29 cellular contexts compared by ENCODE assay signal in genomic region chrX:17167915-17168314, GRCh38.
"Had no signal": no experiment of that assay in that cellular context is flagged by ENCODE, and none has a peak within 500 bp of the region (broad histone marks: within the 10 kb centered on the region; RNA-seq: fewer than 3 reads in every experiment).

No MANE protein-coding gene starts in this region.

- H3K36me3 Mint-ChIP-seq: stimulated activated effector memory CD8-positive, alpha-beta T cell treated with anti-CD3 and anti-CD28 coated beads, Interleukin-12 subunit alpha, Interleukin-12 subunit beta, amount 100 ng/mL, for 72 hours; stimulated activated naive B cell treated with anti-CD40 and anti-IgM and Interleukin-4, amounts not matched to agents 10 μg/mL and 1 μg/mL and 100 μg/mL, for 72 hours had no signal

- H3K27ac Mint-ChIP-seq: natural killer cell treated with Interleukin-12 subunit alpha and Interleukin-12 subunit beta and Interleukin-15 and Interleukin-18, amount 100 ng/mL, for 72 hours; nephron progenitor cell; progenitor cell of endocrine pancreas; stimulated activated effector memory CD8-positive, alpha-beta T cell treated with anti-CD3 and anti-CD28 coated beads, Interleukin-12 subunit alpha, Interleukin-12 subunit beta, amount 100 ng/mL, for 72 hours; stimulated activated naive B cell treated with anti-CD40 and anti-IgM and Interleukin-4, amounts not matched to agents 10 μg/mL and 1 μg/mL and 100 μg/mL, for 72 hours; stimulated activated naive CD8-positive, alpha-beta T cell treated with anti-CD3 and anti-CD28 coated beads, Interleukin-15, Interleukin-2, amounts not matched to agents 100 ng/mL and 50 ng/mL, for 24 hours had no signal

- FAIRE-seq: small intestine, urothelium cell line had no signal

- H3K36me3 ChIP-seq: neutrophil, ovary, right lobe of liver, sigmoid colon, stomach, thoracic aorta, thyroid gland, tibial nerve, upper lobe of left lung, vagina had no signal

- DNase-seq: nephron progenitor cell; nucleus accumbens; ovary; posterior cingulate gyrus; psoas muscle; right cardiac atrium; right lobe of liver; sigmoid colon; small intestine; stimulated activated CD4-positive, alpha-beta T cell treated with anti-CD3 and anti-CD28 coated beads, Interleukin-15, amount 100 ng/mL, for 24 hours; stimulated activated CD4-positive, alpha-beta T cell treated with anti-CD3 and anti-CD28 coated beads, Interleukin-2, amount 100 ng/mL, for 24 hours; stimulated activated CD4-positive, alpha-beta T cell treated with anti-CD3 and anti-CD28 coated beads, Interleukin-2, amount 100 ng/mL, for 48 hours; stimulated activated CD4-positive, alpha-beta T cell treated with anti-CD3 and anti-CD28 coated beads, Interleukin-4, amount 100 ng/mL, for 24 hours; stimulated activated naive B cell treated with anti-CD40 and anti-IgM and Interleukin-4, amounts not matched to agents 10 μg/mL and 1 μg/mL and 100 μg/mL, for 72 hours; stimulated activated naive CD4-positive, alpha-beta T cell treated with Interleukin-2 at 50 U/mL for 16 hours; stomach; thyroid gland; upper lobe of left lung had no signal

- H3K27ac ChIP-seq: neutrophil, ovary, parathyroid adenoma, psoas muscle, right lobe of liver, sigmoid colon, stomach, thoracic aorta, thyroid gland, tibial nerve, upper lobe of left lung, vagina had no signal

- H3K27me3 ChIP-seq: neutrophil, ovary, right lobe of liver, sigmoid colon, stomach, thyroid gland, tibial nerve, upper lobe of left lung, vagina had no signal

- H3K4me1 Mint-ChIP-seq: nephron progenitor cell; stimulated activated effector memory CD8-positive, alpha-beta T cell treated with anti-CD3 and anti-CD28 coated beads, Interleukin-12 subunit alpha, Interleukin-12 subunit beta, amount 100 ng/mL, for 72 hours; stimulated activated naive B cell treated with anti-CD40 and anti-IgM and Interleukin-4, amounts not matched to agents 10 μg/mL and 1 μg/mL and 100 μg/mL, for 72 hours had no signal

- H3K4me3 Mint-ChIP-seq: natural killer cell treated with Interleukin-12 subunit alpha and Interleukin-12 subunit beta and Interleukin-15 and Interleukin-18, amount 100 ng/mL, for 72 hours; nephron progenitor cell; neural crest cell; stimulated activated effector memory CD8-positive, alpha-beta T cell treated with anti-CD3 and anti-CD28 coated beads, Interleukin-12 subunit alpha, Interleukin-12 subunit beta, amount 100 ng/mL, for 72 hours; stimulated activated naive B cell treated with anti-CD40 and anti-IgM and Interleukin-4, amounts not matched to agents 10 μg/mL and 1 μg/mL and 100 μg/mL, for 72 hours; stimulated activated naive CD8-positive, alpha-beta T cell treated with anti-CD3 and anti-CD28 coated beads, Interleukin-15, Interleukin-2, amounts not matched to agents 100 ng/mL and 50 ng/mL, for 24 hours had no signal

- H2AFZ ChIP-seq: parathyroid adenoma had no signal

- H3K27me3 Mint-ChIP-seq: natural killer cell treated with Interleukin-12 subunit alpha and Interleukin-12 subunit beta and Interleukin-15 and Interleukin-18, amount 100 ng/mL, for 72 hours; stimulated activated naive B cell treated with anti-CD40 and anti-IgM and Interleukin-4, amounts not matched to agents 10 μg/mL and 1 μg/mL and 100 μg/mL, for 72 hours; stimulated activated naive CD8-positive, alpha-beta T cell treated with anti-CD3 and anti-CD28 coated beads, Interleukin-15, Interleukin-2, amounts not matched to agents 100 ng/mL and 50 ng/mL, for 24 hours had no signal

- H3K4me1 ChIP-seq: parathyroid adenoma, psoas muscle, right lobe of liver, sigmoid colon, stomach, thyroid gland, tibial nerve, upper lobe of left lung, vagina had no signal

- H3K9me3 ChIP-seq: neutrophil, ovary, sigmoid colon, thoracic aorta, thyroid gland had no signal

- H3K9ac ChIP-seq: parathyroid adenoma had no signal

- H3K4me3 ChIP-seq: ovary, psoas muscle, right lobe of liver, sigmoid colon, stomach, thoracic aorta, thyroid gland, tibial nerve, upper lobe of left lung, vagina had no signal

- H3K79me2 ChIP-seq: parathyroid adenoma had no signal
